ENCODE assay signal across 8 cellular contexts in the genomic region with DNA sequence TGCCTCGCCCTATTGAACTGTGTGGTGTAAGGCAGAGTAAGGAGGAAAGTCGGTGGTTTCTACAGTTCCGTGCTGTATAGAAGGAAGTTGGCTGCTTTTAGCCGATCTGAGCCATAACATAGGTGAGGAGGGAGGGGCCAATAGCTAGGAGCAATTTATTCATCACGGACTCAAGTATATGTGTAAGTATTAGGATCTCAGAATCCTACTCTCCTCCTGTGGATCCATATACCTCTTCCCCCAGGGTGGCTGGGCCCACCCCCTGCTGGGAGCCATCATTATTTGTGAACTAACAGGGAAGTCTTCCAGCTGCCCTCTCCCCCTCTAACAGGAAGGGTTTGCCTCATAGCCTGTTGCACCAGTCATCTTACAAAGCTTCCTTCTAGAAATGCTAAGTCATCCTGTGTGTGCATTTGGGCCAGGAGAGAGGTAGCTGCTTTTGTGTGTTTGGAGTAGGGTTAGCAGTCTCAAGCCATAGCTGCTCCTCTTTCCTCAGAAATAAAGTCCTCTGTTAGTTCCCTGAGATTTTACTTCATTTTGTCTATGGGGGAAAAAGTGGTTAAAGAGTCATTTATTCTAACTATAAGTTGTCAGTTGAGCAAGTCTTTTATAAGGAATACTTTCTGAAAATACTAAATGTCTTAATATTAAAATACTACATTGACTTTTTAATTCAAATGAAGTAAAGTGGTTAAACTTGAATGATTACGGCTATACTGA. TPM values are rescaled to one million over a fixed set of nuclear protein-coding genes. Genes with fewer than 3 reads are reported as not detected.
DNase-seq lines count a peak whose midpoint lies in the region; ATAC-seq and TF ChIP-seq lines count a peak whose summit lies in the region.

No MANE protein-coding gene starts in this region.

- TF ChIP-seq CTCF in AG09319 (IDR thresholded peaks at IDR 0.05; ENCODE audit: low read depth, low read length) (no peak), brain (conservative IDR thresholded peaks at IDR 0.05) (no peak), lung (IDR thresholded peaks at IDR 0.05; ENCODE audit: control extremely low read depth, extremely low read depth) (no peak)

- DNase-seq in AG09319 (ENCODE audit: extremely low read depth, low read depth) (peak; percentile 57), LHCN-M2 (ENCODE audit: low read depth) (peak; percentile 34), lung (ENCODE audit: low spot score) (peak; percentile 44), GOT3 (lab: John Stamatoyannopoulos, UW) (no peak), cerebellar nuclear complex (lab: John Stamatoyannopoulos, UW) (no peak)
- DNase-seq in activated CD4-positive, alpha-beta T cell treated with anti-CD3 and anti-CD28 coated beads, Interleukin-2, amount 50 U/mL, for 4 hours = no peak

- ATAC-seq in lung (ENCODE audit: insufficient read depth, low FRiP score) (peak; percentile 85), GM19467 (IDR thresholded peaks at IDR 0.05; ENCODE audit: unreplicated experiment) (no peak)

- peak overlapping the region in 1 of 2 donors; percentile 49 for H3K27ac ChIP-seq in lung (ENCODE audit: low read depth in 1 of 2, low read length in 1 of 2)

- H3K4me1 Mint-ChIP-seq in brain = no peaks in the 10 kb centered on the region

- H3K27me3 Mint-ChIP-seq in brain = no peaks in the 10 kb centered on the region

- H3K36me3 ChIP-seq in lung (ENCODE audit: control insufficient read depth in 2 of 2, insufficient read depth in 2 of 2, low read length in 2 of 2) = peaks cover 28 to 45% of the 10 kb centered on the region in 2 donors

- peaks cover 86% of the 10 kb centered on the region for H3K36me3 Mint-ChIP-seq in brain

- no peaks in the 10 kb centered on the region for H3K27me3 ChIP-seq in lung (ENCODE audit: control insufficient read depth, insufficient read depth)

- H3K4me1 ChIP-seq in lung (ENCODE audit: control insufficient read depth in 2 of 2, insufficient read depth in 2 of 2, low read length in 2 of 2) = no peaks in the 10 kb centered on the region

- no peak overlapping the region for H3K4me3 ChIP-seq in lung

- H3K9me3 ChIP-seq in lung (ENCODE audit: control insufficient read depth in 2 of 2, insufficient read depth in 1 of 2, low read length in 1 of 2) = no peaks in the 10 kb centered on the region

- H3K4me3 Mint-ChIP-seq in brain = no peak overlapping the region

- no peaks in the 10 kb centered on the region for H3K9me3 Mint-ChIP-seq in brain

- 44 to 66% methylated on average over 6 of the region's 6 CpGs for WGBS in lung, 2 donors

- peak overlapping the region in 4 of 5 experiments; percentile 58 to 90 (median 76) for H3K27ac Mint-ChIP-seq in brain

RNA-seq across cellular contexts. Expression of gene CENPS, which starts 14.9 kb away (rescaled TPM):
- total RNA-seq in LHCN-M2 (2014; rRNA removed) (10.0 and 14.5 TPM in 2 replicates), lung (10 to 100 TPM; 15.5 to 19.5 TPM)
- polyA plus RNA-seq in LHCN-M2 (2012) = 21.3 TPM
- polyA plus RNA-seq in brain (ENCODE audit: insufficient read depth, low read depth, low replicate concordance) (20.4 TPM), lung (10 to 100 TPM; 12.5 to 21.0 TPM)

RNA-seq across cellular contexts. Expression of gene PGD, which starts 16.5 kb away (rescaled TPM):
- total RNA-seq in LHCN-M2 (2014; rRNA removed) (189 and 221 TPM in 2 replicates), lung (100 to 1,000 TPM in 1 of 2 donors, 10 to 100 TPM in 1; 47.8 to 234 TPM)
- 253 TPM for polyA plus RNA-seq in LHCN-M2 (2012)
- polyA plus RNA-seq in brain (ENCODE audit: insufficient read depth, low read depth, low replicate concordance) (308 TPM), lung (100 to 1,000 TPM in 1 of 2 donors, 10 to 100 TPM in 1; 94.5 to 421 TPM)

RNA-seq across cellular contexts. Expression of gene CORT, which starts 34.5 kb away (rescaled TPM):
- total RNA-seq in LHCN-M2 (2014; rRNA removed) = not detected in 2 replicates
- polyA plus RNA-seq in LHCN-M2 (2012) = 0.55 TPM
- 2.6 TPM for polyA plus RNA-seq in brain (ENCODE audit: insufficient read depth, low read depth, low replicate concordance)
- under 1 TPM in 1 of 2 donors, not detected in 1; 0.40 TPM for total RNA-seq in lung
- under 1 TPM; 0.10 to 0.20 TPM for polyA plus RNA-seq in lung

RNA-seq across cellular contexts. Expression of gene DFFA, which starts 57.0 kb away (rescaled TPM):
- total RNA-seq in LHCN-M2 (2014; rRNA removed) (32.7 and 34.2 TPM in 2 replicates), lung (10 to 100 TPM; 32.2 to 37.4 TPM)
- 29.6 TPM for polyA plus RNA-seq in LHCN-M2 (2012)
- polyA plus RNA-seq in brain (ENCODE audit: insufficient read depth, low read depth, low replicate concordance) (31.8 TPM), lung (10 to 100 TPM; 13.8 to 21.9 TPM)

RNA-seq across cellular contexts. Expression of gene PEX14, which starts 59.4 kb away (rescaled TPM):
- total RNA-seq in LHCN-M2 (2014; rRNA removed) (13.4 and 16.5 TPM in 2 replicates), lung (10 to 100 TPM; 18.2 to 23.4 TPM)
- 19.5 TPM for polyA plus RNA-seq in LHCN-M2 (2012)
- polyA plus RNA-seq in brain (ENCODE audit: insufficient read depth, low read depth, low replicate concordance) (37.1 TPM), lung (10 to 100 TPM; 18.1 to 29.2 TPM)

Comparison
In these comparisons a context has a peak if more than half of its experiments do, and no peak if none do; other contexts are left out.
1. DNase-seq: peak in AG09319 (single experiment), LHCN-M2 (single experiment) and lung (single experiment); none in GOT3 (single experiment), cerebellar nuclear complex (0 of 2) and activated CD4-positive, alpha-beta T cell treated with anti-CD3 and anti-CD28 coated beads, Interleukin-2, amount 50 U/mL, for 4 hours (0 of 2).